19 cellular contexts compared by ENCODE assay signal in genomic region chr6:1558388-1558787, GRCh38. TPM values are rescaled to one million over a fixed set of nuclear protein-coding genes. Genes with fewer than 3 reads are reported as not detected.
DNase-seq lines count a peak whose midpoint lies in the region; ATAC-seq and TF ChIP-seq lines count a peak whose summit lies in the region.
"Had no signal": no experiment of that assay in that cellular context is flagged by ENCODE, and none has a peak within 500 bp of the region (broad histone marks: within the 10 kb centered on the region; RNA-seq: fewer than 3 reads in every experiment).

No MANE protein-coding gene starts in this region.

- H3K27me3 ChIP-seq in mesendoderm (ENCODE audit: insufficient read depth, low read length, poor library complexity): no peaks in the 10 kb centered on the region

- DNase-seq in LHCN-M2 (ENCODE audit: low read depth) (peak; percentile 21), choroid plexus epithelial cell (ENCODE audit: low read depth) (peak; percentile 55), mesendoderm (peak; percentile 39), NCI-H1930 (lab: John Stamatoyannopoulos, UW) (no peak)
- DNase-seq: AML-193; HCEC 1CT; NCI-H1105 treated with DMSO at 0.1 percent for 48 hours; NCI-H1694; NCI-H510A; NCI-H748 treated with DMSO at 0.1 percent for 48 hours; NK-92 treated with Interleukin-12 subunit alpha and Interleukin-12 subunit beta, amount 100 ng/mL, for 24 hours; RPMI8226; SHP77 treated with DMSO at 0.1 percent for 48 hours; SK-N-SH had no signal

- H3K27ac ChIP-seq in mesendoderm (ENCODE audit: low read depth, low read length): no peak overlapping the region
- H3K27ac ChIP-seq: C4-2B had no signal

- no peak overlapping the region for H2AK5ac ChIP-seq in mesendoderm (ENCODE audit: low read length)

- H3K56ac ChIP-seq in mesendoderm (ENCODE audit: low read length): no peak overlapping the region

- no peak overlapping the region for H3K4me2 ChIP-seq in mesendoderm (ENCODE audit: low read length)
- H3K4me2 ChIP-seq: SK-N-SH had no signal

- no peak for ATAC-seq in HG03095 (IDR thresholded peaks at IDR 0.05; ENCODE audit: unreplicated experiment)
- ATAC-seq in HG03457 (IDR thresholded peaks at IDR 0.05; ENCODE audit: unreplicated experiment): no peak
- no peak for ATAC-seq in GM19035 (IDR thresholded peaks at IDR 0.05; ENCODE audit: unreplicated experiment)

- no peak overlapping the region for H3K18ac ChIP-seq in mesendoderm (ENCODE audit: low read length)

- WGBS in mesendoderm (ENCODE audit: extremely low coverage, insufficient coverage, low lambda C conversion rate): no CpG with 5 or more reads among the region's 11 CpGs

- no peak overlapping the region for H2BK120ac ChIP-seq in mesendoderm (ENCODE audit: low read depth, low read length)

- no peaks in the 10 kb centered on the region for H3K4me1 ChIP-seq in mesendoderm (ENCODE audit: control insufficient read depth, low read depth, low read length)

- no peaks in the 10 kb centered on the region for H3K36me3 ChIP-seq in mesendoderm (ENCODE audit: control insufficient read depth, insufficient read depth, low read length)

- no peak overlapping the region for H3K4ac ChIP-seq in mesendoderm (ENCODE audit: low read depth, low read length)

- no peaks in the 10 kb centered on the region for H3K79me1 ChIP-seq in mesendoderm (ENCODE audit: low read length)

- H2BK15ac ChIP-seq in mesendoderm (replicated peaks; ENCODE audit: low read depth): no peak overlapping the region

- H3K79me2 ChIP-seq in mesendoderm (ENCODE audit: control insufficient read depth, insufficient read depth, low read length): no peaks in the 10 kb centered on the region

- H3K23ac ChIP-seq in mesendoderm (ENCODE audit: low read length): no peak overlapping the region

- no peak for TF ChIP-seq CTCF in choroid plexus epithelial cell (conservative IDR thresholded peaks at IDR 0.05; ENCODE audit: low read depth, low read length)

- no peak overlapping the region for H4K5ac ChIP-seq in mesendoderm (ENCODE audit: low read length)

- H2BK5ac ChIP-seq in mesendoderm (ENCODE audit: low read length): no peak overlapping the region

- no peak overlapping the region for H3K9ac ChIP-seq in mesendoderm (ENCODE audit: low read length)
- H3K9ac ChIP-seq: SK-N-SH had no signal

- H3K4me3 ChIP-seq in choroid plexus epithelial cell (ENCODE audit: low read depth, low read length) (no peak overlapping the region), mesendoderm (ENCODE audit: low read length) (no peak overlapping the region)

- no peak overlapping the region for H4K8ac ChIP-seq in mesendoderm (ENCODE audit: low read depth, low read length)

RNA-seq across cellular contexts. Expression of gene FOXC1, which starts 51.3 kb away (rescaled TPM):
- 1.8 and 2.1 TPM in 2 replicates for total RNA-seq in LHCN-M2 (2014; rRNA removed)
- polyA plus RNA-seq in LHCN-M2 (2012): 1.1 TPM
- 1.1 TPM for polyA plus RNA-seq in mesendoderm (2013, experiment 1 of 2)
- polyA plus RNA-seq in mesendoderm (2013, experiment 2 of 2): 1.1 TPM
- total RNA-seq: OCI-LY7 had no signal

Comparison
In these comparisons a context has a peak if more than half of its experiments do, and no peak if none do; other contexts are left out.
1. DNase-seq: peak in LHCN-M2 (single experiment), choroid plexus epithelial cell (single experiment) and mesendoderm (single experiment); none in NCI-H1930 (0 of 2).